36 cellular contexts compared by ENCODE assay signal in genomic region chr7:107526672-107527071, GRCh38. TPM values are rescaled to one million over a fixed set of nuclear protein-coding genes. Genes with fewer than 3 reads are reported as not detected.
"Had no signal": no experiment of that assay in that cellular context is flagged by ENCODE, and none has a peak within 500 bp of the region (broad histone marks: within the 10 kb centered on the region; RNA-seq: fewer than 3 reads in every experiment).

No MANE protein-coding gene starts in this region.

- H3K36me3 ChIP-seq: adrenal gland, breast epithelium had no signal

- H3K27me3 Mint-ChIP-seq: activated B cell treated with CpG ODN at 0.5 μM for 24 hours; activated CD4-positive, alpha-beta memory T cell treated with anti-CD3 and anti-CD28 coated beads for 36 hours; activated CD4-positive, alpha-beta T cell treated with anti-CD3 and anti-CD28 coated beads, Interleukin-2, amount 10 ng/mL, durations not matched to agents 24 days and 14 days; activated CD8-positive, alpha-beta T cell treated with anti-CD3 and anti-CD28 coated beads for 36 hours; activated naive CD8-positive, alpha-beta T cell treated with anti-CD3 and anti-CD28 coated beads for 36 hours; activated T-helper 17 cell treated with anti-CD3 and anti-CD28 coated beads, Interleukin-2, amount 50 U/mL, for 72 hours had no signal

- H3K4me1 ChIP-seq: body of pancreas, breast epithelium had no signal

- H3K9me3 Mint-ChIP-seq: activated B cell treated with CpG ODN at 0.5 μM for 24 hours; activated CD4-positive, alpha-beta memory T cell treated with anti-CD3 and anti-CD28 coated beads for 36 hours; activated CD8-positive, alpha-beta T cell treated with anti-CD3 and anti-CD28 coated beads for 36 hours; activated naive CD4-positive, alpha-beta T cell treated with anti-CD3 and anti-CD28 coated beads for 36 hours; activated naive CD8-positive, alpha-beta T cell treated with anti-CD3 and anti-CD28 coated beads for 36 hours; activated T-cell treated with anti-CD3 and anti-CD28 coated beads, Interleukin-2, amount 50 U/mL, for 72 hours; activated T-helper 1 cell treated with anti-CD3 and anti-CD28 coated beads, Interleukin-12 subunit alpha, Interleukin-12 subunit beta, Interleukin-2, Interleukin-4 antibody, amounts not matched to agents 30 ng/mL and 10 ng/mL and 1 ng/mL, durations not matched to agents 14 hours and 24 hours and 36 hours; activated T-helper 17 cell treated with anti-CD3 and anti-CD28 coated beads, Interleukin-2, amount 50 U/mL, for 72 hours; T-helper 1 cell treated with Interleukin-12 subunit alpha and Interleukin-12 subunit beta and Interleukin-4 antibody, amounts not matched to agents 30 μg/mL and 1 μg/mL, for 36 hours; T-helper 2 cell treated with Interferon-gamma antibody and Interleukin-4, amounts not matched to agents 5 μg/mL and 100 μg/mL, for 36 hours had no signal

- H3K27ac ChIP-seq: adrenal gland, body of pancreas, brain microvascular endothelial cell, breast epithelium had no signal

- H3K27ac Mint-ChIP-seq: activated B cell treated with CpG ODN at 0.5 μM for 24 hours; activated CD4-positive, alpha-beta memory T cell treated with anti-CD3 and anti-CD28 coated beads for 36 hours; activated CD4-positive, alpha-beta T cell treated with anti-CD3 and anti-CD28 coated beads, Interleukin-2, amount 10 ng/mL, durations not matched to agents 24 days and 14 days; activated CD8-positive, alpha-beta T cell treated with anti-CD3 and anti-CD28 coated beads for 36 hours; activated naive CD4-positive, alpha-beta T cell treated with anti-CD3 and anti-CD28 coated beads for 36 hours; activated naive CD4-positive, alpha-beta T cell treated with anti-CD3 and anti-CD28 coated beads, Interleukin-2, amount 50 U/mL, for 72 hours; activated naive CD8-positive, alpha-beta T cell treated with anti-CD3 and anti-CD28 coated beads for 36 hours; activated T-cell treated with anti-CD3 and anti-CD28 coated beads, Interleukin-2, amount 50 U/mL, for 72 hours; activated T-helper 1 cell treated with anti-CD3 and anti-CD28 coated beads, Interleukin-12 subunit alpha, Interleukin-12 subunit beta, Interleukin-2, Interleukin-4 antibody, amounts not matched to agents 30 ng/mL and 10 ng/mL and 1 ng/mL, durations not matched to agents 14 hours and 24 hours and 36 hours; activated T-helper 17 cell treated with anti-CD3 and anti-CD28 coated beads, Interleukin-2, amount 50 U/mL, for 72 hours; T-helper 1 cell treated with Interleukin-12 subunit alpha and Interleukin-12 subunit beta and Interleukin-4 antibody, amounts not matched to agents 30 μg/mL and 1 μg/mL, for 36 hours; T-helper 2 cell treated with Interferon-gamma antibody and Interleukin-4, amounts not matched to agents 5 μg/mL and 100 μg/mL, for 36 hours had no signal

- H3K4me3 Mint-ChIP-seq: activated B cell treated with CpG ODN at 0.5 μM for 24 hours; activated CD4-positive, alpha-beta memory T cell treated with anti-CD3 and anti-CD28 coated beads for 36 hours; activated CD4-positive, alpha-beta T cell treated with anti-CD3 and anti-CD28 coated beads, Interleukin-2, amount 10 ng/mL, durations not matched to agents 24 days and 14 days; activated CD8-positive, alpha-beta T cell treated with anti-CD3 and anti-CD28 coated beads for 36 hours; activated naive CD4-positive, alpha-beta T cell treated with anti-CD3 and anti-CD28 coated beads for 36 hours; activated naive CD8-positive, alpha-beta T cell treated with anti-CD3 and anti-CD28 coated beads for 36 hours; activated T-cell treated with anti-CD3 and anti-CD28 coated beads, Interleukin-2, amount 50 U/mL, for 4 hours; activated T-cell treated with anti-CD3 and anti-CD28 coated beads, Interleukin-2, amount 50 U/mL, for 72 hours; activated T-helper 1 cell treated with anti-CD3 and anti-CD28 coated beads, Interleukin-12 subunit alpha, Interleukin-12 subunit beta, Interleukin-2, Interleukin-4 antibody, amounts not matched to agents 30 ng/mL and 10 ng/mL and 1 ng/mL, durations not matched to agents 14 hours and 24 hours and 36 hours; activated T-helper 17 cell treated with anti-CD3 and anti-CD28 coated beads, Interleukin-2, amount 50 U/mL, for 72 hours; T-helper 1 cell treated with Interleukin-12 subunit alpha and Interleukin-12 subunit beta and Interleukin-4 antibody, amounts not matched to agents 30 μg/mL and 1 μg/mL, for 36 hours; T-helper 2 cell treated with Interferon-gamma antibody and Interleukin-4, amounts not matched to agents 5 μg/mL and 100 μg/mL, for 36 hours had no signal

- ATAC-seq: activated CD8-positive, alpha-beta T cell treated with anti-CD3 and anti-CD28 coated beads for 36 hours; activated naive CD4-positive, alpha-beta T cell treated with anti-CD3 and anti-CD28 coated beads, Interleukin-2, amount 50 U/mL, for 72 hours; activated T-cell treated with anti-CD3 and anti-CD28 coated beads, Interleukin-2, amount 50 U/mL, for 4 hours; activated T-cell treated with anti-CD3 and anti-CD28 coated beads, Interleukin-2, amount 50 U/mL, for 72 hours; activated T-helper 17 cell treated with anti-CD3 and anti-CD28 coated beads, Interleukin-2, amount 50 U/mL, for 72 hours; body of pancreas had no signal

- H3K4me1 Mint-ChIP-seq: activated B cell treated with CpG ODN at 0.5 μM for 24 hours; activated CD4-positive, alpha-beta T cell treated with anti-CD3 and anti-CD28 coated beads, Interleukin-2, amount 10 ng/mL, durations not matched to agents 24 days and 14 days had no signal

- H3K9me3 ChIP-seq: adrenal gland, body of pancreas, breast epithelium had no signal

- DNase-seq: activated B cell treated with CpG ODN at 0.5 μM for 24 hours; activated CD4-positive, alpha-beta memory T cell treated with anti-CD3 and anti-CD28 coated beads for 36 hours; activated CD4-positive, alpha-beta T cell treated with anti-CD3 and anti-CD28 coated beads for 4 hours; activated CD4-positive, alpha-beta T cell treated with anti-CD3 and anti-CD28 coated beads, Interleukin-2, amount 10 ng/mL, durations not matched to agents 24 days and 14 days; activated CD4-positive, alpha-beta T cell treated with anti-CD3 and anti-CD28 coated beads, Interleukin-2, amount 50 U/mL, for 1 hour; activated CD4-positive, alpha-beta T cell treated with anti-CD3 and anti-CD28 coated beads, Interleukin-2, amount 50 U/mL, for 4 hours; activated CD4-positive, CD25-positive, alpha-beta regulatory T cell treated with anti-CD3 and anti-CD28 coated beads, Interleukin-2, amount 50 U/mL, for 72 hours; activated CD8-positive, alpha-beta memory T cell treated with anti-CD3 and anti-CD28 coated beads, Interleukin-2, amount 50 U/mL, for 4 hours; activated CD8-positive, alpha-beta T cell treated with anti-CD3 and anti-CD28 coated beads for 36 hours; activated effector memory CD4-positive, alpha-beta T cell treated with anti-CD3 and anti-CD28 coated beads, Interleukin-2, amount 50 U/mL, for 16 hours; activated gamma-delta T cell treated with Interleukin-2 at 50 U/mL for 16 hours; activated naive CD4-positive, alpha-beta T cell; activated naive CD4-positive, alpha-beta T cell treated with anti-CD3 and anti-CD28 coated beads for 36 hours; activated naive CD4-positive, alpha-beta T cell treated with anti-CD3 and anti-CD28 coated beads, Interleukin-2, amount 50 U/mL, for 16 hours; activated naive CD8-positive, alpha-beta T cell treated with anti-CD3 and anti-CD28 coated beads for 36 hours; activated T-cell treated with anti-CD3 and anti-CD28 coated beads for 4 hours; activated T-cell treated with anti-CD3 and anti-CD28 coated beads, Interleukin-2, amount 50 U/mL, for 1 hour; activated T-cell treated with anti-CD3 and anti-CD28 coated beads, Interleukin-2, amount 50 U/mL, for 4 hours; activated T-cell treated with anti-CD3 and anti-CD28 coated beads, Interleukin-2, amount 50 U/mL, for 72 hours; adrenal gland; amniotic stem cell; aorta; body of pancreas; brain microvascular endothelial cell; central memory CD4-positive, alpha-beta T cell; T-helper 1 cell; T-helper 2 cell; T-helper 9 cell had no signal

- H3K4me3 ChIP-seq: adrenal gland, body of pancreas, breast epithelium had no signal

- H3K27me3 ChIP-seq: adrenal gland, body of pancreas, brain microvascular endothelial cell, breast epithelium had no signal

RNA-seq across cellular contexts. Expression of gene GPR22, which starts 56.8 kb away (rescaled TPM):
- total RNA-seq: activated B cell treated with CpG ODN at 0.5 μM for 24 hours; activated CD4-positive, alpha-beta memory T cell treated with anti-CD3 and anti-CD28 coated beads for 36 hours; activated CD4-positive, alpha-beta T cell treated with anti-CD3 and anti-CD28 coated beads, Interleukin-2, amount 10 ng/mL, durations not matched to agents 24 days and 14 days; activated CD8-positive, alpha-beta memory T cell treated with anti-CD3 and anti-CD28 coated beads for 36 hours; activated CD8-positive, alpha-beta T cell treated with anti-CD3 and anti-CD28 coated beads for 36 hours; activated naive CD4-positive, alpha-beta T cell treated with anti-CD3 and anti-CD28 coated beads for 36 hours; activated naive CD4-positive, alpha-beta T cell treated with anti-CD3 and anti-CD28 coated beads, Interleukin-2, amount 50 U/mL, for 72 hours; activated naive CD8-positive, alpha-beta T cell treated with anti-CD3 and anti-CD28 coated beads for 36 hours; activated T-cell treated with anti-CD3 and anti-CD28 coated beads, Interleukin-2, amount 50 U/mL, for 4 hours; activated T-cell treated with anti-CD3 and anti-CD28 coated beads, Interleukin-2, amount 50 U/mL, for 72 hours; activated T-helper 1 cell treated with anti-CD3 and anti-CD28 coated beads, Interleukin-12 subunit alpha, Interleukin-12 subunit beta, Interleukin-2, Interleukin-4 antibody, amounts not matched to agents 30 ng/mL and 10 ng/mL and 1 ng/mL, durations not matched to agents 14 hours and 24 hours and 36 hours; activated T-helper 17 cell treated with anti-CD3 and anti-CD28 coated beads, Interleukin-2, amount 50 U/mL, for 72 hours; aorta; astrocyte; body of pancreas; breast epithelium had no signal
